25 cellular contexts compared by ENCODE assay signal in genomic region chrX:124619710-124620109, GRCh38.
"Had no signal": no experiment of that assay in that cellular context is flagged by ENCODE, and none has a peak within 500 bp of the region (broad histone marks: within the 10 kb centered on the region; RNA-seq: fewer than 3 reads in every experiment).

No MANE protein-coding gene starts in this region.

- ATAC-seq: activated CD4-positive, alpha-beta T cell treated with anti-CD3 and anti-CD28 coated beads for 36 hours; heart right ventricle; natural killer cell; stimulated activated memory B cell treated with anti-CD40 and anti-IgM and Interleukin-4, amounts not matched to agents 10 μg/mL and 1 μg/mL and 100 μg/mL, for 72 hours had no signal

- H3K27ac ChIP-seq: heart right ventricle, left ventricle myocardium inferior, ovary, prostate gland, right atrium auricular region, skin epidermis, testis, vagina had no signal

- H3K27me3 ChIP-seq: heart right ventricle, ovary, right atrium auricular region, testis, vagina had no signal

- H3K4me3 ChIP-seq: heart right ventricle, left ventricle myocardium inferior, ovary, prostate gland, right atrium auricular region, skin epidermis, testis, vagina had no signal

- H3K4me1 ChIP-seq: heart right ventricle, left ventricle myocardium inferior, prostate gland, right atrium auricular region, testis, vagina had no signal

- DNase-seq: activated B cell treated with CpG ODN at 0.5 μM for 24 hours; activated CD4-positive, alpha-beta T cell treated with anti-CD3 and anti-CD28 coated beads for 36 hours; activated CD4-positive, alpha-beta T cell treated with anti-CD3 and anti-CD28 coated beads, Interleukin-2, amount 50 U/mL, for 4 hours; activated CD8-positive, alpha-beta memory T cell treated with anti-CD3 and anti-CD28 coated beads, Interleukin-2, amount 50 U/mL, for 48 hours; activated naive CD4-positive, alpha-beta T cell treated with Interleukin-2 at 50 U/mL for 16 hours; activated T-cell treated with anti-CD3 and anti-CD28 coated beads, Interleukin-2, amount 50 U/mL, for 48 hours; anterior cingulate cortex; caudate nucleus; dermis blood vessel endothelial cell; effector CD8-positive, alpha-beta T cell; erythroblast; heart right ventricle; left ventricle myocardium inferior; mammary epithelial cell; natural killer cell; ovary; stimulated activated CD4-positive, alpha-beta T cell treated with anti-CD3 and anti-CD28 coated beads, Interleukin-2, amount 100 ng/mL, for 24 hours; T1000; testis; trophoblast cell had no signal

- H3K36me3 ChIP-seq: heart right ventricle, left ventricle myocardium inferior, ovary, prostate gland, right atrium auricular region, vagina had no signal

- H3K9me3 ChIP-seq: heart right ventricle, left ventricle myocardium inferior, ovary, prostate gland, right atrium auricular region, testis, vagina had no signal
